ENCODE assay signal across 1 cellular context in genomic region chr16:29745853-29746345, GRCh38.
TF ChIP-seq lines count a peak whose summit lies in the region.

Gene C16orf54 (minus strand): TSS chr16:29745990. CDS start chr16:29744951, 1,039 bp downstream.

TF ChIP-seq in WTC11, 78 proteins besides CTCF, POLR2A, EP300 and RAD21 (continued from another document):
- TF ChIP-seq, protein P1, sequence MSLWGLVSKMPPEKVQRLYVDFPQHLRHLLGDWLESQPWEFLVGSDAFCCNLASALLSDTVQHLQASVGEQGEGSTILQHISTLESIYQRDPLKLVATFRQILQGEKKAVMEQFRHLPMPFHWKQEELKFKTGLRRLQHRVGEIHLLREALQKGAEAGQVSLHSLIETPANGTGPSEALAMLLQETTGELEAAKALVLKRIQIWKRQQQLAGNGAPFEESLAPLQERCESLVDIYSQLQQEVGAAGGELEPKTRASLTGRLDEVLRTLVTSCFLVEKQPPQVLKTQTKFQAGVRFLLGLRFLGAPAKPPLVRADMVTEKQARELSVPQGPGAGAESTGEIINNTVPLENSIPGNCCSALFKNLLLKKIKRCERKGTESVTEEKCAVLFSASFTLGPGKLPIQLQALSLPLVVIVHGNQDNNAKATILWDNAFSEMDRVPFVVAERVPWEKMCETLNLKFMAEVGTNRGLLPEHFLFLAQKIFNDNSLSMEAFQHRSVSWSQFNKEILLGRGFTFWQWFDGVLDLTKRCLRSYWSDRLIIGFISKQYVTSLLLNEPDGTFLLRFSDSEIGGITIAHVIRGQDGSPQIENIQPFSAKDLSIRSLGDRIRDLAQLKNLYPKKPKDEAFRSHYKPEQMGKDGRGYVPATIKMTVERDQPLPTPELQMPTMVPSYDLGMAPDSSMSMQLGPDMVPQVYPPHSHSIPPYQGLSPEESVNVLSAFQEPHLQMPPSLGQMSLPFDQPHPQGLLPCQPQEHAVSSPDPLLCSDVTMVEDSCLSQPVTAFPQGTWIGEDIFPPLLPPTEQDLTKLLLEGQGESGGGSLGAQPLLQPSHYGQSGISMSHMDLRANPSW (CRISPR knock-in tag; conservative IDR thresholded peaks at IDR 0.05; ENCODE audit: low read depth): no peak
- TF ChIP-seq AR (CRISPR knock-in tag; IDR thresholded peaks at IDR 0.05): 0 out of 2 replicates have a peak, but pooled peaks have one; percentile 49
- TF ChIP-seq ZNF532 (CRISPR knock-in tag; IDR thresholded peaks at IDR 0.05; ENCODE audit: borderline replicate concordance): peak; percentile 48; the same call in 1 of the 2 replicates
- no peak for TF ChIP-seq NR1H2 (CRISPR knock-in tag; IDR thresholded peaks at IDR 0.05)
- TF ChIP-seq, protein P2, sequence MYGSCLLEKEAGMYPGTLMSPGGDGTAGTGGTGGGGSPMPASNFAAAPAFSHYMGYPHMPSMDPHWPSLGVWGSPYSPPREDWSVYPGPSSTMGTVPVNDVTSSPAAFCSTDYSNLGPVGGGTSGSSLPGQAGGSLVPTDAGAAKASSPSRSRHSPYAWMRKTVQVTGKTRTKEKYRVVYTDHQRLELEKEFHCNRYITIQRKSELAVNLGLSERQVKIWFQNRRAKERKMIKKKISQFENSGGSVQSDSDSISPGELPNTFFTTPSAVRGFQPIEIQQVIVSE (CRISPR knock-in tag; IDR thresholded peaks at IDR 0.05; ENCODE audit: borderline replicate concordance): no peak
- no peak for TF ChIP-seq KAT7 (CRISPR knock-in tag; IDR thresholded peaks at IDR 0.05; ENCODE audit: borderline replicate concordance)
- TF ChIP-seq MXD4 (CRISPR knock-in tag; IDR thresholded peaks at IDR 0.05; ENCODE audit: borderline replicate concordance): no peak
- TF ChIP-seq ZNF138 (CRISPR knock-in tag; conservative IDR thresholded peaks at IDR 0.05): no peak
- TF ChIP-seq, protein P3, sequence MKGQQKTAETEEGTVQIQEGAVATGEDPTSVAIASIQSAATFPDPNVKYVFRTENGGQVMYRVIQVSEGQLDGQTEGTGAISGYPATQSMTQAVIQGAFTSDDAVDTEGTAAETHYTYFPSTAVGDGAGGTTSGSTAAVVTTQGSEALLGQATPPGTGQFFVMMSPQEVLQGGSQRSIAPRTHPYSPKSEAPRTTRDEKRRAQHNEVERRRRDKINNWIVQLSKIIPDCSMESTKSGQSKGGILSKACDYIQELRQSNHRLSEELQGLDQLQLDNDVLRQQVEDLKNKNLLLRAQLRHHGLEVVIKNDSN (CRISPR knock-in tag; IDR thresholded peaks at IDR 0.05): no peak
- TF ChIP-seq, protein P4, sequence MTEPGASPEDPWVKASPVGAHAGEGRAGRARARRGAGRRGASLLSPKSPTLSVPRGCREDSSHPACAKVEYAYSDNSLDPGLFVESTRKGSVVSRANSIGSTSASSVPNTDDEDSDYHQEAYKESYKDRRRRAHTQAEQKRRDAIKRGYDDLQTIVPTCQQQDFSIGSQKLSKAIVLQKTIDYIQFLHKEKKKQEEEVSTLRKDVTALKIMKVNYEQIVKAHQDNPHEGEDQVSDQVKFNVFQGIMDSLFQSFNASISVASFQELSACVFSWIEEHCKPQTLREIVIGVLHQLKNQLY (CRISPR knock-in tag; IDR thresholded peaks at IDR 0.05): no peak
- TF ChIP-seq GRHL2 (CRISPR knock-in tag; IDR thresholded peaks at IDR 0.05; ENCODE audit: insufficient replicate concordance, severe bottlenecking): no peak
- no peak for TF ChIP-seq IRF2 (CRISPR knock-in tag; IDR thresholded peaks at IDR 0.05; ENCODE audit: borderline replicate concordance, low read depth)
- TF ChIP-seq ZNF281 (CRISPR knock-in tag; IDR thresholded peaks at IDR 0.05): no peak
